In the genomic region with DNA sequence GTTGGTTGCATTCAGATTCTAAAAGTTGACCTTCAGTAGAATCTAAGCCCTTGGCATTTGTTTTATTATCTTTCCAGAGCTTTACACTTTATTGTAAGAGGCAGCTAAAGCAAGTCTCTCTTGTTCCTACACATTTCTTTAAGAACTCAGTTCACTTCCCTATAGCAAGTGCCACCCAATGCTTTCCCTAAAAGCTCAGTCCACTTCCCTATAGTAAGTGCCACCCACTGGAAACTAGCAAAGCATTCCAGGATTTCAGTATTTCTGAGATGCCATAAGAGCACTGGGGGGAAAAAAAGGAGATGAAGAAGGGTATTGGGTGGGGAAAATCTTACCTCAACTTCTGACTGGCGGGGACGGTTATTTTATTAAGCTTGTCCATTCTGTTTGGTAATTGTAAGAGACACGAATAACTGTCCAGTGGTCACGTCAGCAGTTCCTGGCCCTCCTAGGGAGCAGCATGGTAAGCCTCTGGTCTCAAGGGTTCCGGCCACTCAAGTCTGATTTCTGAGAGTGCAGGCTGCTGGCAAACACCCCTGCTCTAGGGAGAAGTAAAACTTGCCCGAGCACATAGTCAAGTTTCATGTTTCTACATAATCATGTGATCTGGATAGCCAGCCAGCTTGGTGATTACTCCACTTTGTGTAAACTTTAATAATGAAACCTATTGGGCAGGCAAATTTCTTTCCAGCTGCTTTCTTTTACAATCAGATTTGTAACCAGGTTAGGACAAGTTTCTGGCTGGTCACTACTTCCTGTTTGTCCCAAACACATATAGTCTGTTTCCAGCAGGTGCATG, we compare ENCODE assay signal across 8 cellular contexts. TPM values are rescaled to one million over a fixed set of nuclear protein-coding genes. Genes with fewer than 3 reads are reported as not detected.
DNase-seq lines count a peak whose midpoint lies in the region; ATAC-seq, FAIRE-seq and TF ChIP-seq lines count a peak whose summit lies in the region.

A gene (minus strand): TSS at position 553 of the 799 bp plus-strand sequence. CDS start 171 bp downstream, at position 382.

- DNase-seq in EH (ENCODE audit: low read depth) (peak; percentile 6), coronary artery (ENCODE audit: low spot score) (no peak), nephron progenitor cell (no peak), urothelium cell line (ENCODE audit: low spot score) (no peak), NK-92 (lab: John Stamatoyannopoulos, UW; ENCODE audit: unreplicated experiment) (no peak), H7 (no peak)

- H3K9me3 Mint-ChIP-seq in nephron progenitor cell, result no peaks in the 10 kb centered on the region

- H3K27me3 ChIP-seq in H7 (ENCODE audit: control insufficient read depth, insufficient read depth, low read length), result no peaks in the 10 kb centered on the region

- no peaks in the 10 kb centered on the region for H3K27me3 Mint-ChIP-seq in nephron progenitor cell (ENCODE audit: low read depth, poor library complexity)

- FAIRE-seq in urothelium cell line (lab: Jason Lieb, UNC), result no peak

- no peak within 1 kb of the TSS for H3K4me3 Mint-ChIP-seq in nephron progenitor cell

- H3K4me3 ChIP-seq in coronary artery (peak within 1 kb of the TSS; percentile 12), H7 (ENCODE audit: insufficient read depth, low read depth, low read length) (no peak within 1 kb of the TSS)

- peak; percentile 56 for ATAC-seq in GM21381 (IDR thresholded peaks at IDR 0.05; ENCODE audit: unreplicated experiment)
- peak; percentile 68 for ATAC-seq in HG03571 (IDR thresholded peaks at IDR 0.05; ENCODE audit: unreplicated experiment)

- H3K36me3 Mint-ChIP-seq in nephron progenitor cell (ENCODE audit: low read depth), result no peaks in the 10 kb centered on the region

- no peaks in the 10 kb centered on the region for H3K36me3 ChIP-seq in H7 (replicated peaks; ENCODE audit: control insufficient read depth, insufficient read depth, low read length)

- H3K4me1 Mint-ChIP-seq in nephron progenitor cell, result peaks cover 5% of the 10 kb centered on the region

- TF ChIP-seq CTCF in coronary artery (IDR thresholded peaks at IDR 0.05) (no peak), nephron progenitor cell (IDR thresholded peaks at IDR 0.05) (no peak)

- peak within 1 kb of the TSS; percentile 10 to 50 for H3K27ac ChIP-seq in coronary artery

- H3K27ac Mint-ChIP-seq in nephron progenitor cell, result peak within 1 kb of the TSS; percentile 26

RNA-seq across cellular contexts. Expression of the gene that starts here (rescaled TPM):
- total RNA-seq in H7 (2014; rRNA removed; shearing (Covaris generic)), result not detected in 2 replicates
